In the genomic region with DNA sequence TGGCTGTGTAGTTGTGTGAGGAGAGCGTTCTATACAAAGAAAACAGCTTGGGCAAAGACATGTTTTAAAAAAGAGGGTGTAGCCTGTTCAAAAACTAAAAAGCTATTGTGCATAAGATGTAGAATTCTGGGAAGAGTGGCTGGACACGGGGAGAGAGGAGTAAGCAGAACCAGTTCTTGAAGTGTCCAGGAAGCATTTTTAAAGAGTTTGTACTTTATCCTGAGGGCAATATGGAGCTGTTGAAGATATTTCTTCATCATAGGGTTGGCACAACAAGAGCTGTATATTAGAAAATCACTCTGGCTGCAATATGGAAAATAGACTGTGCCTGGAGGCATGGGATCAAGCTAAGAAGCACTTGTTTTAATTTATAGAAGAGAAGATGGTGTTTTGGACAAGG, we compare ENCODE assay signal across 8 cellular contexts.
"Had no signal": no experiment of that assay in that cellular context is flagged by ENCODE, and none has a peak within 500 bp of the region (broad histone marks: within the 10 kb centered on the region; RNA-seq: fewer than 3 reads in every experiment).

No MANE protein-coding gene starts in this region.

- ATAC-seq: HCT116, HepG2 had no signal

- H3K4me3 ChIP-seq: GM23248, HAP-1 had no signal

- FAIRE-seq: HepG2 had no signal

- H3K9me3 ChIP-seq: HAP-1 had no signal

- H3K27ac ChIP-seq: GM23248, HL-60 had no signal

- DNase-seq: GM23248, GOT3, H7, HFFc6 had no signal

- H3K36me3 ChIP-seq: HAP-1 had no signal

- H3K4me1 ChIP-seq: HAP-1 had no signal
